8 cellular contexts compared by ENCODE assay signal in the genomic region with DNA sequence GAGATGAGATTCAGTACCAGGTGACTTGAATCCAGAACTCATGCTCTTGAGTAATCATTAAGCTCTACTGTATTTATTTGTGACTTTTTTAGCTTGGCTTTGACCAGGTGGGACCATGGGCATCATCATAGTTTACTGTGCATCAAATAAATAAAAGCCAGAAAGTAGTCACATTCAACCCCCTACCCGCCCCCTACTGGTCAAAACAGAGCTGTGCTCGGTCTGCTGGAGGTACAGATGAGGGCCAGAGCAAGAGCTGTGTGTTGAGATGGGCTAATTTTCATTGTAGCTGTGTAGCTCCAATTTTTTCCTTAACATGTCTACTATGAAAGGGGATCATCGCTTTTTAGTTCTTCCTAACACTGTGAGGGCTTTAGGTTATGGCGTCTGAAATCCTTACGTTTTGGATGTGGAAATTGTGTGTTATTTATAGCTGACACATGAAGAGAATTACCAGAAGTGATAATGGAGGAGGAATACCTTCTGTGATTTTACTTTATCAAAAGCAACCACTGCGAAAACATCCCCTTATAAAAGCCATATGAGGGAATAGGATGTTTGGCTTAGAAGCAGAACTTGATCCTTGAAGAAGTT.
DNase-seq lines count a peak whose midpoint lies in the region; ATAC-seq and TF ChIP-seq lines count a peak whose summit lies in the region.

No MANE protein-coding gene starts in this region.

- no peaks in the 10 kb centered on the region for H3K4me1 Mint-ChIP-seq in natural killer cell

- H3K9me3 Mint-ChIP-seq in natural killer cell, result peaks cover 0 to 3% of the 10 kb centered on the region in 2 donors

- ATAC-seq in HG03175 (IDR thresholded peaks at IDR 0.05; ENCODE audit: unreplicated experiment), result peak; percentile 58
- ATAC-seq in mucosa of descending colon, result peak; percentile 22
- no peak for ATAC-seq in natural killer cell

- H3K36me3 ChIP-seq in adrenal gland (replicated peaks in 1 of 2), result no peaks in the 10 kb centered on the region
- H3K36me3 ChIP-seq in mucosa of descending colon (ENCODE audit: low read depth), result no peaks in the 10 kb centered on the region

- no peaks in the 10 kb centered on the region for H3K36me3 Mint-ChIP-seq in natural killer cell

- H3K4me3 Mint-ChIP-seq in natural killer cell, result no peak overlapping the region

- no peaks in the 10 kb centered on the region for H3K9me3 ChIP-seq in adrenal gland (replicated peaks in 1 of 3)
- no peaks in the 10 kb centered on the region for H3K9me3 ChIP-seq in mucosa of descending colon

- no peak overlapping the region for H3K4me3 ChIP-seq in adrenal gland
- H3K4me3 ChIP-seq in mucosa of descending colon, result no peak overlapping the region

- DNase-seq in activated CD4-positive, alpha-beta T cell treated with anti-CD3 and anti-CD28 coated beads for 48 hours, result peak; percentile 39
- no peak for DNase-seq in activated CD4-positive, alpha-beta T cell treated with anti-CD3 and anti-CD28 coated beads for 4 hours
- DNase-seq in adrenal gland (peak in 3 of 7 donors; percentile 7 to 50 (median 28)), mucosa of descending colon (peak in 2 of 3 donors; percentile 14 to 33), natural killer cell (no peak), NCI-H524 treated with DMSO at 0.1 percent for 48 hours (lab: John Stamatoyannopoulos, UW) (no peak), DMS114 treated with DMSO at 0.1 percent for 48 hours (lab: John Stamatoyannopoulos, UW; ENCODE audit: unreplicated experiment) (no peak)

- WGBS in adrenal gland, 4 donors, result 72 to 86% (median 78%) methylated on average over 6 of the region's 6 CpGs

- TF ChIP-seq CTCF in adrenal gland (IDR thresholded peaks at IDR 0.05), result peak in 4 of 6 experiments; percentile 30 to 52 (median 44)
- no peak for TF ChIP-seq CTCF in mucosa of descending colon (IDR thresholded peaks at IDR 0.05)
- TF ChIP-seq CTCF in natural killer cell (IDR thresholded peaks at IDR 0.05), result no peak

- no peak for TF ChIP-seq POLR2A in adrenal gland (IDR thresholded peaks at IDR 0.05)

- intact Hi-C loops in adrenal gland (cut with DNase I) (no loop called here), mucosa of descending colon (cut with DNase I, micrococcal nuclease) (no loop called here), natural killer cell (cut with micrococcal nuclease) (no loop called here)

- no peak overlapping the region for H3K27ac ChIP-seq in adrenal gland

- H3K27ac Mint-ChIP-seq in natural killer cell, result no peak overlapping the region

- H3K27me3 Mint-ChIP-seq in natural killer cell (ENCODE audit: low read depth in 2 of 2), result peaks cover 0 to 2% of the 10 kb centered on the region in 2 donors

- H3K27me3 ChIP-seq in adrenal gland, result no peaks in the 10 kb centered on the region

- H3K4me1 ChIP-seq in adrenal gland (replicated peaks in 1 of 2) (peaks cover 0 to 5% of the 10 kb centered on the region in 2 donors), mucosa of descending colon (ENCODE audit: low read depth) (peaks cover 5% of the 10 kb centered on the region)

Comparison
In these comparisons a context has a peak if more than half of its experiments do, and no peak if none do; other contexts are left out.
1. DNase-seq: peak in activated CD4-positive, alpha-beta T cell treated with anti-CD3 and anti-CD28 coated beads for 48 hours (single experiment) and mucosa of descending colon (2 of 3); none in activated CD4-positive, alpha-beta T cell treated with anti-CD3 and anti-CD28 coated beads for 4 hours (0 of 2), natural killer cell (single experiment), NCI-H524 treated with DMSO at 0.1 percent for 48 hours (single experiment) and DMS114 treated with DMSO at 0.1 percent for 48 hours (single experiment).
2. ATAC-seq: peak in HG03175 (single experiment) and mucosa of descending colon (single experiment); none in natural killer cell (0 of 3).
3. CTCF ChIP-seq: peak in adrenal gland (4 of 6); none in mucosa of descending colon (single experiment) and natural killer cell (single experiment).